17 cellular contexts compared by ENCODE assay signal in the genomic region with DNA sequence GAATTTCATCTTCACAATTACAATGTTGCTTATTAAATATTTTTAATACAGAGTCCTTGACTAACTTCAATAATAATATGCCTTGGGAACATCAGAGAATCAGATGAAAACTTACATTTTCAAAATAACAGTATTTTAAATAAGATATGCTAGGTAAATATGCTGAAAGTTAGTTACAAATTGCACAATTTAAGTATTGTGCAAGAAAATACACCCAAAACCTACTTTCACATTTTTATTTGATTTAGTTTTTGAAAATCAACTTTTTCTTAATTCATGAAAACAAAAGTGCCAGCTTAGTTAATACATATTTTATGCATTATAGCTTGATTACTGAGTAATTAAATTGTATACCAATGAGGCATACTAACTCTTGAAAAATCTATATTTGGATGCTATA.
DNase-seq lines count a peak whose midpoint lies in the region; ATAC-seq and TF ChIP-seq lines count a peak whose summit lies in the region.
"Had no signal": no experiment of that assay in that cellular context is flagged by ENCODE, and none has a peak within 500 bp of the region (broad histone marks: within the 10 kb centered on the region; RNA-seq: fewer than 3 reads in every experiment).

No MANE protein-coding gene starts in this region.

- TF ChIP-seq CTCF in esophagus squamous epithelium (IDR thresholded peaks at IDR 0.05) (no peak), transverse colon (IDR thresholded peaks at IDR 0.05) (no peak)

- no peaks in the 10 kb centered on the region for H3K27me3 ChIP-seq in CD8-positive, alpha-beta memory T cell (ENCODE audit: insufficient read depth, low read length, poor library complexity, severe bottlenecking)
- H3K27me3 ChIP-seq in adipocyte (replicated peaks; ENCODE audit: control insufficient read depth, insufficient read depth, low read length) (no peaks in the 10 kb centered on the region), esophagus squamous epithelium (no peaks in the 10 kb centered on the region), transverse colon (no peaks in the 10 kb centered on the region)
- H3K27me3 ChIP-seq: BLaER1 treated with 17β-estradiol and CSF1 and Interleukin-3, amounts not matched to agents 10 nM and 100 nM had no signal

- intact Hi-C loops in esophagus squamous epithelium (cut with DNase I) (no loop called here), transverse colon (cut with DNase I; ENCODE audit: low total_unique reads) (no loop called here)

- no peaks in the 10 kb centered on the region for H3K4me1 Mint-ChIP-seq in CD8-positive, alpha-beta memory T cell
- H3K4me1 Mint-ChIP-seq: B cell, IgD-negative memory B cell had no signal

- TF ChIP-seq EP300 in transverse colon (IDR thresholded peaks at IDR 0.05; ENCODE audit: low read depth): no peak

- POLR2A ChIA-PET in CD8-positive, alpha-beta memory T cell (lab: Charles Lee): no interaction called here

- no peak overlapping the region for H3K4me3 ChIP-seq in CD8-positive, alpha-beta memory T cell (ENCODE audit: low read length)
- H3K4me3 ChIP-seq in adipocyte (ENCODE audit: low read length) (no peak overlapping the region), esophagus squamous epithelium (no peak overlapping the region), transverse colon (no peak overlapping the region)
- H3K4me3 ChIP-seq: BLaER1 treated with 17β-estradiol and CSF1 and Interleukin-3, amounts not matched to agents 10 nM and 100 nM; GM12878; GM23248; HAP-1 had no signal

- peak overlapping the region; percentile 13 for H3K27ac ChIP-seq in CD8-positive, alpha-beta memory T cell (ENCODE audit: low read depth, low read length)
- H3K27ac ChIP-seq in esophagus squamous epithelium: peak overlapping the region in 3 of 4 donors; percentile 45 to 75 (median 70)
- peak overlapping the region; percentile 44 to 79 (median 56) for H3K27ac ChIP-seq in transverse colon
- H3K27ac ChIP-seq: BLaER1 treated with 17β-estradiol and CSF1 and Interleukin-3, amounts not matched to agents 10 nM and 100 nM; GM23248; HL-60 had no signal

- H3K9me3 ChIP-seq in CD8-positive, alpha-beta memory T cell (ENCODE audit: low read length): no peaks in the 10 kb centered on the region
- H3K9me3 ChIP-seq in adipocyte (ENCODE audit: control insufficient read depth, low read length) (no peaks in the 10 kb centered on the region), esophagus squamous epithelium (no peaks in the 10 kb centered on the region), transverse colon (no peaks in the 10 kb centered on the region)
- H3K9me3 ChIP-seq: BLaER1 treated with 17β-estradiol and CSF1 and Interleukin-3, amounts not matched to agents 10 nM and 100 nM; HAP-1 had no signal

- ATAC-seq in GM21786 (IDR thresholded peaks at IDR 0.05; ENCODE audit: unreplicated experiment): no peak
- ATAC-seq: CD8-positive, alpha-beta T cell had no signal

- H3K4me3 Mint-ChIP-seq in CD8-positive, alpha-beta memory T cell: no peak overlapping the region
- H3K4me3 Mint-ChIP-seq: B cell; CD8-positive, alpha-beta T cell; IgD-negative memory B cell had no signal

- no peak overlapping the region for H3K9ac ChIP-seq in adipocyte (ENCODE audit: low read length)
- H3K9ac ChIP-seq: BLaER1 treated with 17β-estradiol and CSF1 and Interleukin-3, amounts not matched to agents 10 nM and 100 nM; GM23248 had no signal

- H3K36me3 ChIP-seq in CD8-positive, alpha-beta memory T cell (ENCODE audit: insufficient read depth, low read length): no peaks in the 10 kb centered on the region
- H3K36me3 ChIP-seq in adipocyte (ENCODE audit: control insufficient read depth, insufficient read depth, low read length, severe bottlenecking): no peaks in the 10 kb centered on the region
- H3K36me3 ChIP-seq in esophagus squamous epithelium: no peaks in the 10 kb centered on the region
- no peaks in the 10 kb centered on the region for H3K36me3 ChIP-seq in transverse colon
- H3K36me3 ChIP-seq: BLaER1 treated with 17β-estradiol and CSF1 and Interleukin-3, amounts not matched to agents 10 nM and 100 nM; HAP-1 had no signal

- in situ Hi-C loops in transverse colon (cut with MboI; ENCODE audit: low pct_ligation_motif_present in 1 of 4, low pct_unique_long_range_greater_than_20kb in 1 of 4, low sequenced_read_pairs in 3 of 4): no loop called here

- H3K27me3 Mint-ChIP-seq in CD8-positive, alpha-beta memory T cell: no peaks in the 10 kb centered on the region
- H3K27me3 Mint-ChIP-seq: B cell, IgD-negative memory B cell had no signal

- no peaks in the 10 kb centered on the region for H3K4me1 ChIP-seq in CD8-positive, alpha-beta memory T cell (ENCODE audit: insufficient read depth, low read length)
- H3K4me1 ChIP-seq in adipocyte (ENCODE audit: control insufficient read depth, insufficient read depth, low read length): no peaks in the 10 kb centered on the region
- peaks cover 0 to 35% (median 5%) of the 10 kb centered on the region in 3 donors for H3K4me1 ChIP-seq in esophagus squamous epithelium
- H3K4me1 ChIP-seq in transverse colon: peaks cover 0 to 26% (median 11%) of the 10 kb centered on the region in 4 donors
- H3K4me1 ChIP-seq: BLaER1 treated with 17β-estradiol and CSF1 and Interleukin-3, amounts not matched to agents 10 nM and 100 nM had no signal

- H3K9me3 Mint-ChIP-seq in CD8-positive, alpha-beta memory T cell: peaks cover 2 to 20% (median 3%) of the 10 kb centered on the region in 5 donors

- CTCF ChIA-PET in CD8-positive, alpha-beta memory T cell (lab: Charles Lee): no interaction called here

- no peak overlapping the region for H3K27ac Mint-ChIP-seq in CD8-positive, alpha-beta memory T cell
- H3K27ac Mint-ChIP-seq: B cell; CD8-positive, alpha-beta T cell; IgD-negative memory B cell had no signal

- DNase-seq in CD8-positive, alpha-beta memory T cell: no peak
- DNase-seq in adipocyte (ENCODE audit: low read depth): peak; percentile 27
- no peak for DNase-seq in esophagus squamous epithelium (lab: John Stamatoyannopoulos, UW)
- no peak for DNase-seq in transverse colon
- no peak for DNase-seq in NCI-H446 (lab: John Stamatoyannopoulos, UW)
- DNase-seq: CD8-positive, alpha-beta T cell; DMS 273 treated with DMSO at 0.1 percent for 48 hours; DND-41; EL; GM23248 had no signal

- no peaks in the 10 kb centered on the region for H3K36me3 Mint-ChIP-seq in CD8-positive, alpha-beta memory T cell
- H3K36me3 Mint-ChIP-seq: CD8-positive, alpha-beta T cell; IgD-negative memory B cell had no signal

- no peak for TF ChIP-seq POLR2A in esophagus squamous epithelium (IDR thresholded peaks at IDR 0.05)
- no peak for TF ChIP-seq POLR2A in transverse colon (IDR thresholded peaks at IDR 0.05)

Comparison
In these comparisons a context has a peak if more than half of its experiments do, and no peak if none do; other contexts are left out.
1. H3K27ac ChIP-seq: peak in every context shown above with its lines; median percentile 70 in esophagus squamous epithelium; 56 in transverse colon; 13 in CD8-positive, alpha-beta memory T cell.